In genomic region chr10:44244745-44245600, GRCh38 we compare ENCODE assay signal across 1 cellular context.
A peak's percentile ranks its signal among the peaks of the same experiment; 100 is the strongest.
TF ChIP-seq lines count a peak whose summit lies in the region.

No MANE protein-coding gene starts in this region.

TF ChIP-seq in HepG2, 621 proteins besides CTCF, POLR2A, EP300 and RAD21 (continued from another document):
- TF ChIP-seq THAP7 (CRISPR knock-in tag; IDR thresholded peaks at IDR 0.05), result no peak
- TF ChIP-seq ZNF674 (CRISPR knock-in tag; IDR thresholded peaks at IDR 0.05; ENCODE audit: low read depth), result no peak
- TF ChIP-seq PLRG1 (conservative IDR thresholded peaks at IDR 0.05), result no peak
- no peak for TF ChIP-seq TMF1 (CRISPR knock-in tag; IDR thresholded peaks at IDR 0.05; ENCODE audit: low read depth)
- no peak for TF ChIP-seq MED13 (CRISPR knock-in tag; IDR thresholded peaks at IDR 0.05)
- no peak for TF ChIP-seq THAP11 (CRISPR knock-in tag; IDR thresholded peaks at IDR 0.05)
- TF ChIP-seq DRAP1 (CRISPR knock-in tag; IDR thresholded peaks at IDR 0.05), result peak; percentile 53; the same call in 1 of the 2 replicates
- no peak for TF ChIP-seq PPARG (CRISPR knock-in tag; conservative IDR thresholded peaks at IDR 0.05)
- TF ChIP-seq KLF9 (CRISPR knock-in tag; IDR thresholded peaks at IDR 0.05; ENCODE audit: low read depth), result no peak
- 0 out of 2 replicates have a peak, but pooled peaks have one; percentile 28 for TF ChIP-seq ZSCAN9 (CRISPR knock-in tag; IDR thresholded peaks at IDR 0.05; ENCODE audit: borderline replicate concordance)
- TF ChIP-seq RBM22 (optimal IDR thresholded peaks at IDR 0.05; ENCODE audit: low read length), result no peak
- no peak for TF ChIP-seq ZNF672 (CRISPR knock-in tag; IDR thresholded peaks at IDR 0.05)
- TF ChIP-seq HOMEZ (CRISPR knock-in tag; IDR thresholded peaks at IDR 0.05; ENCODE audit: low read depth), result 0 out of 2 replicates have a peak, but pooled peaks have one; percentile 59
- TF ChIP-seq ZNF644 (CRISPR knock-in tag; IDR thresholded peaks at IDR 0.05; ENCODE audit: low read depth), result 0 out of 2 replicates have a peak, but pooled peaks have one; percentile 2
- TF ChIP-seq REL (CRISPR knock-in tag; conservative IDR thresholded peaks at IDR 0.05), result no peak
- peak; percentile 56; the same call in 1 of the 2 replicates for TF ChIP-seq HDAC2 (CRISPR knock-in tag; IDR thresholded peaks at IDR 0.05)
- 0 out of 2 replicates have a peak, but pooled peaks have one; percentile 17 for TF ChIP-seq FOXO1 (CRISPR knock-in tag; IDR thresholded peaks at IDR 0.05)
- no peak for TF ChIP-seq NFIC (IDR thresholded peaks at IDR 0.05; ENCODE audit: low read length)
- TF ChIP-seq IRF2 (CRISPR knock-in tag; IDR thresholded peaks at IDR 0.05), result 0 out of 2 replicates have a peak, but pooled peaks have one; percentile 38
- TF ChIP-seq ISX (CRISPR knock-in tag; conservative IDR thresholded peaks at IDR 0.05), result no peak
- no peak for TF ChIP-seq ZNF75D (CRISPR knock-in tag; IDR thresholded peaks at IDR 0.05; ENCODE audit: borderline replicate concordance)
- no peak for TF ChIP-seq ZBTB26 (CRISPR knock-in tag; IDR thresholded peaks at IDR 0.05; ENCODE audit: borderline replicate concordance)
